20 cellular contexts compared by ENCODE assay signal in genomic region chr14:87231336-87232026, GRCh38.
DNase-seq lines count a peak whose midpoint lies in the region; ATAC-seq, FAIRE-seq and TF ChIP-seq lines count a peak whose summit lies in the region.
"Had no signal": no experiment of that assay in that cellular context is flagged by ENCODE, and none has a peak within 500 bp of the region (broad histone marks: within the 10 kb centered on the region; RNA-seq: fewer than 3 reads in every experiment).

No MANE protein-coding gene starts in this region.

- no peaks in the 10 kb centered on the region for H3K4me1 ChIP-seq in pancreas

- no peaks in the 10 kb centered on the region for H3K36me3 ChIP-seq in pancreas

- H3K9me3 ChIP-seq in pancreas = no peaks in the 10 kb centered on the region

- POLR2A ChIA-PET in HEK293T (lab: Yijun Ruan, JAX) = no interaction called here

- ATAC-seq in pancreas (no peak), GM21526 (IDR thresholded peaks at IDR 0.05; ENCODE audit: low FRiP score, unreplicated experiment) (no peak), GM19467 (IDR thresholded peaks at IDR 0.05; ENCODE audit: unreplicated experiment) (no peak)
- ATAC-seq: GM23338, SK-N-SH treated with all-trans-retinoic acid at 6 μM for 48 hours had no signal

- FAIRE-seq in pancreas (lab: Jason Lieb, UNC) = no peak
- FAIRE-seq: A204.1 had no signal

- H3K4me3 ChIP-seq in epithelial cell of esophagus (ENCODE audit: low read length) = no peak overlapping the region
- no peak overlapping the region for H3K4me3 ChIP-seq in pancreas
- H3K4me3 ChIP-seq: GM23338 had no signal

- intact Hi-C loops in pancreas (cut with DNase I) = no loop called here

- H3K27me3 ChIP-seq in pancreas = no peaks in the 10 kb centered on the region

- TF ChIP-seq CTCF in epithelial cell of esophagus (IDR thresholded peaks at IDR 0.05; ENCODE audit: insufficient read depth, low read depth, low read length, missing control alignments) (no peak), pancreas (IDR thresholded peaks at IDR 0.05) (no peak)

- peak; percentile 5 for DNase-seq in AG08396 (ENCODE audit: low spot score)
- peak; percentile 13 for DNase-seq in HT1080 (ENCODE audit: low read depth)
- DNase-seq in epithelial cell of esophagus (ENCODE audit: low read depth) = peak; percentile 67
- peak; percentile 83 for DNase-seq in kidney tubule cell (ENCODE audit: low spot score)
- no peak for DNase-seq in HEK293T (ENCODE audit: extremely low spot score)
- no peak for DNase-seq in pancreas
- DNase-seq: CD4-positive, alpha-beta T cell; DMS 273 treated with DMSO at 0.1 percent for 48 hours; HFFc6; Karpas-422; NCI-H1105 treated with DMSO at 0.1 percent for 48 hours; NCI-H187 treated with DMSO at 0.1 percent for 48 hours; NCI-H446 treated with DMSO at 0.1 percent for 48 hours; NCI-H774; SHP77 had no signal

- no peak overlapping the region for H3K27ac ChIP-seq in pancreas

- CTCF ChIA-PET in HEK293T (lab: Yijun Ruan, JAX) = no interaction called here

- 85 to 87% methylated on average over 3 of the region's 3 CpGs for WGBS in pancreas, 2 donors

TF ChIP-seq in HEK293T, 16 proteins besides CTCF, POLR2A, EP300 and RAD21:
- TF ChIP-seq TARDBP (IDR thresholded peaks at IDR 0.05) (no peak), ELF4 (IDR thresholded peaks at IDR 0.05) (no peak), BHLHE40 (IDR thresholded peaks at IDR 0.05; ENCODE audit: borderline replicate concordance) (no peak), HDGF (IDR thresholded peaks at IDR 0.05; ENCODE audit: borderline replicate concordance) (no peak), PKNOX1 (IDR thresholded peaks at IDR 0.05) (no peak)
TF ChIP-seq in HEK293T: peak in this region for 0.

Comparison
In these comparisons a context has a peak if more than half of its experiments do, and no peak if none do; other contexts are left out.
1. DNase-seq: peak in AG08396 (single experiment), HT1080 (single experiment), epithelial cell of esophagus (single experiment) and kidney tubule cell (single experiment); none in HEK293T (single experiment) and pancreas (0 of 6).